In genomic region chr11:65858354-65859133, GRCh38 we compare ENCODE assay signal across 8 cellular contexts. TPM values are rescaled to one million over a fixed set of nuclear protein-coding genes. Genes with fewer than 3 reads are reported as not detected.
DNase-seq lines count a peak whose midpoint lies in the region; ATAC-seq and TF ChIP-seq lines count a peak whose summit lies in the region.

No MANE protein-coding gene starts in this region.

- H3K27me3 Mint-ChIP-seq in activated T-cell treated with anti-CD3 and anti-CD28 coated beads, Interleukin-2, amount 50 U/mL, for 24 hours, result no peaks in the 10 kb centered on the region

- ATAC-seq in GM19463 (IDR thresholded peaks at IDR 0.05; ENCODE audit: unreplicated experiment) (no peak), GM21723 (IDR thresholded peaks at IDR 0.05; ENCODE audit: unreplicated experiment) (no peak)

- H3K9ac ChIP-seq in SK-N-MC (ENCODE audit: insufficient read length), result peak overlapping the region; percentile 97
- peak overlapping the region; percentile 58 for H3K9ac ChIP-seq in fibroblast of lung (ENCODE audit: insufficient read depth, low read length)

- H3K9me3 ChIP-seq in SK-N-MC (ENCODE audit: low read depth, low read length) (no peaks in the 10 kb centered on the region), fibroblast of lung (ENCODE audit: control insufficient read depth, insufficient read depth, low read depth, low read length) (no peaks in the 10 kb centered on the region)

- H3K27ac ChIP-seq in SK-N-MC (peak overlapping the region; percentile 97), fibroblast of lung (ENCODE audit: insufficient read depth, low read length) (peak overlapping the region; percentile 98)

- DNase-seq in activated T-cell treated with anti-CD3 and anti-CD28 coated beads, Interleukin-2, amount 50 U/mL, for 24 hours, result no peak
- no peak for DNase-seq in activated T-cell treated with anti-CD3 and anti-CD28 coated beads for 4 hours
- no peak for DNase-seq in SK-N-MC (ENCODE audit: low read depth, low spot score)
- no peak for DNase-seq in fibroblast of lung (ENCODE audit: low read depth in 2 of 2)
- DNase-seq in skeletal muscle cell (ENCODE audit: low read depth), result no peak
- no peak for DNase-seq in 8988T

- H3K4me2 ChIP-seq in fibroblast of lung (ENCODE audit: extremely low read depth, insufficient read depth, low read length), result peak overlapping the region; percentile 98

- no peaks in the 10 kb centered on the region for H3K9me3 Mint-ChIP-seq in activated T-cell treated with anti-CD3 and anti-CD28 coated beads, Interleukin-2, amount 50 U/mL, for 24 hours

- H2AFZ ChIP-seq in fibroblast of lung (ENCODE audit: low read length), result no peak overlapping the region

- peaks cover 82% of the 10 kb centered on the region for H3K36me3 Mint-ChIP-seq in activated T-cell treated with anti-CD3 and anti-CD28 coated beads, Interleukin-2, amount 50 U/mL, for 24 hours (ENCODE audit: low read depth)

- H4K20me1 ChIP-seq in fibroblast of lung (ENCODE audit: control insufficient read depth, extremely low read depth, insufficient read depth, low read length), result peaks cover 6% of the 10 kb centered on the region

- peaks cover 67% of the 10 kb centered on the region for H3K4me1 Mint-ChIP-seq in activated T-cell treated with anti-CD3 and anti-CD28 coated beads, Interleukin-2, amount 50 U/mL, for 24 hours (ENCODE audit: low read depth)

- peaks cover 51% of the 10 kb centered on the region for H3K36me3 ChIP-seq in SK-N-MC (ENCODE audit: insufficient read depth, low read length)
- peaks cover 43% of the 10 kb centered on the region for H3K36me3 ChIP-seq in fibroblast of lung (ENCODE audit: control insufficient read depth, insufficient read depth, low read length)

- no peaks in the 10 kb centered on the region for H3K27me3 ChIP-seq in fibroblast of lung (ENCODE audit: control insufficient read depth, insufficient read depth, low read length)

- peaks cover 32% of the 10 kb centered on the region for H3K4me1 ChIP-seq in fibroblast of lung (ENCODE audit: control insufficient read depth, extremely low read depth, insufficient read depth, low read length)

- H3K4me3 Mint-ChIP-seq in activated T-cell treated with anti-CD3 and anti-CD28 coated beads, Interleukin-2, amount 50 U/mL, for 24 hours, result peak overlapping the region; percentile 90

- H3K27ac Mint-ChIP-seq in activated T-cell treated with anti-CD3 and anti-CD28 coated beads, Interleukin-2, amount 50 U/mL, for 24 hours, result peak overlapping the region; percentile 98

- peaks cover 69% of the 10 kb centered on the region for H3K79me2 ChIP-seq in fibroblast of lung (ENCODE audit: control insufficient read depth, insufficient read depth, low read length)

- peak overlapping the region; percentile 87 for H3K4me3 ChIP-seq in SK-N-MC
- peak overlapping the region; percentile 59 to 96 (median 76) for H3K4me3 ChIP-seq in fibroblast of lung (replicated peaks in 1 of 4; ENCODE audit: control extremely low read depth in 1 of 4, insufficient read depth in 1 of 4, low read depth in 3 of 4, low read length in 4 of 4)
- peak overlapping the region; percentile 97 for H3K4me3 ChIP-seq in skeletal muscle cell (ENCODE audit: low read depth, low read length)

- no peak for TF ChIP-seq CTCF in fibroblast of lung (conservative IDR thresholded peaks at IDR 0.05 in 1 of 2, IDR thresholded peaks at IDR 0.05 in 1 of 2; ENCODE audit: low read depth in 1 of 2, low read length in 2 of 2)

RNA-seq across cellular contexts. Expression of gene CFL1, which starts 0.6 kb away (rescaled TPM):
- total RNA-seq in fibroblast of lung, result 486 and 680 TPM in 2 replicates
- polyA plus RNA-seq in fibroblast of lung, result 1,603 and 2,451 TPM in 2 replicates
- polyA plus RNA-seq in fibroblast of lung (2012), result 1,587 and 2,309 TPM in 2 replicates
- polyA minus RNA-seq in fibroblast of lung (ENCODE audit: low replicate concordance), result 2,086 and 2,396 TPM in 2 replicates

RNA-seq across cellular contexts. Expression of gene MUS81, which starts 1.7 kb away (rescaled TPM):
- total RNA-seq in fibroblast of lung, result 38.8 and 56.8 TPM in 2 replicates
- polyA plus RNA-seq in fibroblast of lung, result 18.7 and 23.6 TPM in 2 replicates
- polyA plus RNA-seq in fibroblast of lung (2012), result 38.4 and 38.7 TPM in 2 replicates
- 35.5 and 62.4 TPM in 2 replicates for polyA minus RNA-seq in fibroblast of lung (ENCODE audit: low replicate concordance)

RNA-seq across cellular contexts. Expression of gene EFEMP2, which starts 14.1 kb away (rescaled TPM):
- total RNA-seq in fibroblast of lung, result 48.0 and 74.0 TPM in 2 replicates
- 156 and 161 TPM in 2 replicates for polyA plus RNA-seq in fibroblast of lung
- polyA plus RNA-seq in fibroblast of lung (2012), result 183 and 220 TPM in 2 replicates
- 196 and 270 TPM in 2 replicates for polyA minus RNA-seq in fibroblast of lung (ENCODE audit: low replicate concordance)

RNA-seq across cellular contexts. Expression of gene CTSW, which starts 21.1 kb away (rescaled TPM):
- total RNA-seq in fibroblast of lung, result not detected in 2 replicates
- polyA plus RNA-seq in fibroblast of lung, result 0.10 TPM in 1 of 2 replicates, not detected in the other
- 0.09 TPM in 1 of 2 replicates, not detected in the other for polyA plus RNA-seq in fibroblast of lung (2012)
- polyA minus RNA-seq in fibroblast of lung (ENCODE audit: low replicate concordance), result 0.30 TPM in 1 of 2 replicates, not detected in the other

RNA-seq across cellular contexts. Expression of gene SNX32, which starts 24.8 kb away (rescaled TPM):
- 2.3 and 3.1 TPM in 2 replicates for total RNA-seq in fibroblast of lung
- polyA plus RNA-seq in fibroblast of lung, result 0.33 and 0.66 TPM in 2 replicates
- polyA plus RNA-seq in fibroblast of lung (2012), result 0.36 and 1.2 TPM in 2 replicates
- polyA minus RNA-seq in fibroblast of lung (ENCODE audit: low replicate concordance), result 1.5 TPM in 1 of 2 replicates, not detected in the other
